Comparison of ENCODE assay signal across 9 cellular contexts in genomic region chr16:88940196-88941050, GRCh38. TPM values are rescaled to one million over a fixed set of nuclear protein-coding genes. Genes with fewer than 3 reads are reported as not detected.
DNase-seq lines count a peak whose midpoint lies in the region; ATAC-seq and TF ChIP-seq lines count a peak whose summit lies in the region.
"Had no signal": no experiment of that assay in that cellular context is flagged by ENCODE, and none has a peak within 500 bp of the region (broad histone marks: within the 10 kb centered on the region; RNA-seq: fewer than 3 reads in every experiment).

No MANE protein-coding gene starts in this region.

- peak overlapping the region; percentile 55 to 67 for H3K27ac ChIP-seq in left lung
- peak overlapping the region in 2 of 3 donors; percentile 23 to 33 for H3K27ac ChIP-seq in thyroid gland
- no peak overlapping the region for H3K27ac ChIP-seq in PC-9

- POLR2A ChIA-PET in WTC11 (lab: Charles Lee) (no interaction called here), PC-9 (lab: Charles Lee; ENCODE audit: unreplicated experiment) (no interaction called here)

- H2AFZ ChIP-seq in PC-9: no peak overlapping the region

- no peaks in the 10 kb centered on the region for H3K79me2 ChIP-seq in PC-9 (ENCODE audit: low read depth)

- H3K9me3 Mint-ChIP-seq in WTC11: no peaks in the 10 kb centered on the region
- H3K9me3 Mint-ChIP-seq: CD4-positive, CD25-positive, alpha-beta regulatory T cell had no signal

- H3K36me3 Mint-ChIP-seq in WTC11: no peaks in the 10 kb centered on the region
- H3K36me3 Mint-ChIP-seq: CD4-positive, CD25-positive, alpha-beta regulatory T cell had no signal

- H3K4me1 ChIP-seq in left lung (peaks cover 12 to 67% of the 10 kb centered on the region in 2 donors), thyroid gland (peaks cover 0 to 35% of the 10 kb centered on the region in 2 donors), PC-9 (replicated peaks; ENCODE audit: insufficient read depth) (peaks cover 9% of the 10 kb centered on the region)

- ATAC-seq in WTC11 (peak; percentile 41), left lung (peak; percentile 9), HG02571 (IDR thresholded peaks at IDR 0.05; ENCODE audit: unreplicated experiment) (no peak), HG02840 (IDR thresholded peaks at IDR 0.05; ENCODE audit: low FRiP score, unreplicated experiment) (no peak)

- H3K4me3 Mint-ChIP-seq in WTC11: peak overlapping the region; percentile 46

- H4K20me1 ChIP-seq in PC-9 (ENCODE audit: insufficient read depth): no peaks in the 10 kb centered on the region

- no peaks in the 10 kb centered on the region for H3K9me2 ChIP-seq in PC-9 (ENCODE audit: insufficient read depth)

- H3K9me3 ChIP-seq in left lung: no peaks in the 10 kb centered on the region
- H3K9me3 ChIP-seq in thyroid gland: no peaks in the 10 kb centered on the region
- no peaks in the 10 kb centered on the region for H3K9me3 ChIP-seq in PC-9 (ENCODE audit: insufficient read depth, low read depth)

- H3K4me1 Mint-ChIP-seq in WTC11: no peaks in the 10 kb centered on the region

- H3K4me3 ChIP-seq in left lung: peak overlapping the region; percentile 34 to 51
- peak overlapping the region in 1 of 3 donors; percentile 43 for H3K4me3 ChIP-seq in thyroid gland (replicated peaks in 1 of 3)
- no peak overlapping the region for H3K4me3 ChIP-seq in PC-9

- WGBS in thyroid gland, 2 donors: 10% methylated on average over 19 of the region's 93 CpGs; no CpG with 5 or more reads in 1 of the 2 donors

- intact Hi-C loops in left lung (cut with DNase I): no loop called here
- intact Hi-C loops in thyroid gland (cut with DNase I): loop anchor here (10.0 kb wide), 1 partner anchor 234 kb away; the partner anchor contains the start of gene CDH15
- intact Hi-C loops in PC-9 (cut with micrococcal nuclease; ENCODE audit: unreplicated experiment): loop anchor here (5.0 kb wide), 1 partner anchor 227 kb away; no protein-coding TSS in a partner anchor

- H3F3A ChIP-seq in PC-9 (ENCODE audit: insufficient read depth, low read depth): no peaks in the 10 kb centered on the region

- H3K27me3 ChIP-seq in left lung (peaks cover 24 to 89% of the 10 kb centered on the region in 2 donors), thyroid gland (no peaks in the 10 kb centered on the region), PC-9 (ENCODE audit: insufficient read depth, low read depth) (peaks cover 21% of the 10 kb centered on the region)

- peak; percentile 27 for DNase-seq in activated CD4-positive, alpha-beta T cell treated with anti-CD3 and anti-CD28 coated beads for 48 hours
- no peak for DNase-seq in activated CD4-positive, alpha-beta T cell treated with anti-CD3 and anti-CD28 coated beads, Interleukin-2, amount 50 U/mL, for 48 hours
- DNase-seq in WTC11 (ENCODE audit: low spot score) (peak; percentile 44), left lung (peak in 1 of 2 donors; percentile 85), thyroid gland (no peak), PC-9 (no peak)
- DNase-seq: CD4-positive, CD25-positive, alpha-beta regulatory T cell had no signal

- TF ChIP-seq POLR2A in thyroid gland (IDR thresholded peaks at IDR 0.05): no peak

- H3K27ac Mint-ChIP-seq in WTC11: no peak overlapping the region
- H3K27ac Mint-ChIP-seq: CD4-positive, CD25-positive, alpha-beta regulatory T cell had no signal

- H3K4me2 ChIP-seq in PC-9: no peak overlapping the region

- CTCF ChIA-PET in WTC11 (lab: Charles Lee): interaction anchor here (0.8 to 1.8 kb wide), 9 partner anchors 11 to 227 kb away, joined by 3 to 13 read pairs (median 4); no protein-coding TSS in a partner anchor
- CTCF ChIA-PET in PC-9 (lab: Charles Lee): interaction anchor here (0.7 kb wide), 1 partner anchor 159 kb away, joined by 6 read pairs; no protein-coding TSS in a partner anchor

- H3K27me3 Mint-ChIP-seq in WTC11 (ENCODE audit: low read depth): peaks cover 29% of the 10 kb centered on the region

- H3K36me3 ChIP-seq in left lung (no peaks in the 10 kb centered on the region), thyroid gland (no peaks in the 10 kb centered on the region), PC-9 (ENCODE audit: low read depth) (no peaks in the 10 kb centered on the region)

- BruUV-seq in PC-9 (replicated peaks; lab: Mats Ljungman, UMichigan): no TSS peak

- TF ChIP-seq CTCF in WTC11 (IDR thresholded peaks at IDR 0.05) (no peak), left lung (IDR thresholded peaks at IDR 0.05) (no peak), thyroid gland (IDR thresholded peaks at IDR 0.05) (no peak), PC-9 (conservative IDR thresholded peaks at IDR 0.05) (no peak)

TF ChIP-seq in WTC11, 78 proteins besides CTCF, POLR2A, EP300 and RAD21:
- TF ChIP-seq ZNF219 (CRISPR knock-in tag; IDR thresholded peaks at IDR 0.05; ENCODE audit: borderline replicate concordance) (no peak), E2F5 (CRISPR knock-in tag; IDR thresholded peaks at IDR 0.05) (0 out of 2 replicates have a peak, but pooled peaks have one; percentile 16), RELA (CRISPR knock-in tag; IDR thresholded peaks at IDR 0.05; ENCODE audit: borderline replicate concordance) (peak; percentile 5; the same call in 1 of the 2 replicates)
- TF ChIP-seq, protein P1, sequence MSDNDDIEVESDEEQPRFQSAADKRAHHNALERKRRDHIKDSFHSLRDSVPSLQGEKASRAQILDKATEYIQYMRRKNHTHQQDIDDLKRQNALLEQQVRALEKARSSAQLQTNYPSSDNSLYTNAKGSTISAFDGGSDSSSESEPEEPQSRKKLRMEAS (CRISPR knock-in tag; IDR thresholded peaks at IDR 0.05): no peak

RNA-seq across cellular contexts. Expression of gene CBFA2T3, which starts 36.6 kb away (rescaled TPM):
- total RNA-seq in WTC11 (2021): 1.9 to 2.8 TPM (median 2.6 TPM) in 3 replicates
- 10 to 100 TPM in 1 of 2 donors, 1 to 10 TPM in 1; 8.9 to 10.4 TPM for total RNA-seq in left lung
- total RNA-seq in thyroid gland: 1 to 10 TPM; 1.3 to 3.8 (median 2.6) TPM
- 0.88 and 1.0 TPM in 2 replicates for total RNA-seq in PC-9 (2021)

Comparison
In these comparisons a context has a peak if more than half of its experiments do, and no peak if none do; other contexts are left out.
1. DNase-seq: peak in activated CD4-positive, alpha-beta T cell treated with anti-CD3 and anti-CD28 coated beads for 48 hours (single experiment) and WTC11 (single experiment); none in activated CD4-positive, alpha-beta T cell treated with anti-CD3 and anti-CD28 coated beads, Interleukin-2, amount 50 U/mL, for 48 hours (0 of 2), thyroid gland (0 of 2) and PC-9 (0 of 2).
2. ATAC-seq: peak in WTC11 (single experiment) and left lung (single experiment); none in HG02571 (single experiment) and HG02840 (single experiment).
3. intact Hi-C loops: an anchor here in thyroid gland (10.0 kb wide) and PC-9 (5.0 kb wide); none called in left lung.